8 cellular contexts compared by ENCODE assay signal in the genomic region with DNA sequence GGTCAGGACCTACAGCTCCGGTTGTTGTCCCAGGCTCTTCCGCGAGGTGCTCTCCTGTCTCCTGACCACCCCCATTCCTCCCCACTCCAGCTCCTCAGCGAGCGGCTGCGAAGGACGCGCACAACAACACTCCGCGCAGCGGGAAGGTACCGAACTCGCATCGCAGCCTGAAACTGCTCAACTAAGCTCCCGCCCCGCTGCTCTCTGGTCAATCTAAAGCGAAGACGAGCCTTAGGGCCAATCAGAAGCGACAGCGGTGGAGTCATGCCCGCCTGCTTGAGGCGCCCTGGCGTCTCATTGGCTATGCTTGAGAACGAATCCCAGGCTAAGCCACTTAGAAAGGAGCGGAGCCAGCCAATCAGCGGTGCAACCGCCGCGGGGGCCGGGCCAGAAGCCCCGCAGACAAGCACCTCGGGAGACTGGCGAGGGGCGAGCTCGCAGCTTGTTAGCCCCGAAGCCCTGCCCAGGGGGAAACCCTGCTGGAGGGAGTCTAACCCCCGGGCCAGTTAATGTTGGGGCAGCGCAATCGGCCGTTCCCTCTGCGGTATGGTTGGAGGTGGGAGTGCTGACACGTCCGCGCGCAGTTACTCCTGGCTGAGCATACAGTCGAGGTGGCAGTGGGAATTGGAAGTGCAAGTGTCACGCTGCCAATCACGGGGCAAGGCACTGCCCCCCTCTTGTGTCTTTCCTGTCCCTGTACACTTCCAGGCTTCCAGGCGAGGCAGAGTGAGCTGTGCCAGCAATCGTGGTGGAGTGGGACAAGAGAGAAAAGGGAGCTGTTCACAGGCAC. TPM values are rescaled to one million over a fixed set of nuclear protein-coding genes. Genes with fewer than 3 reads are reported as not detected.
A peak's percentile ranks its signal among the peaks of the same experiment; 100 is the strongest.
DNase-seq lines count a peak whose midpoint lies in the region; ATAC-seq and TF ChIP-seq lines count a peak whose summit lies in the region.

No MANE protein-coding gene starts in this region.

- H3K4me3 ChIP-seq in GM12865 (ENCODE audit: low read depth, low read length) (peak overlapping the region; percentile 77), adrenal gland (peak overlapping the region in 2 of 4 donors; percentile 24 to 64), left ventricle myocardium inferior (peak overlapping the region; percentile 72), urinary bladder (ENCODE audit: low read depth, low read length) (peak overlapping the region; percentile 44)

- H3K4me1 ChIP-seq in adrenal gland (replicated peaks in 1 of 2) (peaks cover 0 to 9% of the 10 kb centered on the region in 2 donors), left ventricle myocardium inferior (peaks cover 16% of the 10 kb centered on the region), urinary bladder (ENCODE audit: insufficient read depth) (no peaks in the 10 kb centered on the region)

- 0 to 2% (median 1%) methylated on average over 26 to 50 of the region's 50 CpGs for WGBS in adrenal gland, 4 donors
- WGBS in urinary bladder: under 1% methylated on average over 50 of the region's 50 CpGs

- peaks cover 14% of the 10 kb centered on the region for H3K27me3 Mint-ChIP-seq in progenitor cell of endocrine pancreas

- TF ChIP-seq CTCF in GM12865 (IDR thresholded peaks at IDR 0.05; ENCODE audit: insufficient read depth, low read depth, low read length, missing control alignments) (no peak), adrenal gland (IDR thresholded peaks at IDR 0.05) (no peak), left ventricle myocardium inferior (IDR thresholded peaks at IDR 0.05; ENCODE audit: borderline replicate concordance) (no peak), progenitor cell of endocrine pancreas (IDR thresholded peaks at IDR 0.05; ENCODE audit: unreplicated experiment) (no peak)

- DNase-seq in GM12865 (ENCODE audit: low read depth): peak; percentile 100
- DNase-seq in NCI-H1417 (lab: John Stamatoyannopoulos, UW): peak; percentile 94 to 98 (median 98)
- peak; percentile 100 for DNase-seq in SW480 (ENCODE audit: low spot score)
- DNase-seq in adrenal gland: peak; percentile 91 to 98 (median 95)
- DNase-seq in left ventricle myocardium inferior: peak; percentile 95
- DNase-seq in progenitor cell of endocrine pancreas (ENCODE audit: low spot score, unreplicated experiment): peak; percentile 82

- H3K27me3 ChIP-seq in adrenal gland (no peaks in the 10 kb centered on the region), left ventricle myocardium inferior (ENCODE audit: low read depth) (peaks cover 25% of the 10 kb centered on the region)

- intact Hi-C loops in adrenal gland (cut with DNase I) (loop anchor here in 1 of 2 donors (10.0 kb wide), 1 partner anchor 112 kb away; a partner anchor contains a TSS), left ventricle myocardium inferior (cut with micrococcal nuclease) (no loop called here)

- peak overlapping the region; percentile 82 for H3K4me3 Mint-ChIP-seq in progenitor cell of endocrine pancreas (ENCODE audit: low read depth)

- H3K27ac ChIP-seq in adrenal gland (no peak overlapping the region), left ventricle myocardium inferior (replicated peaks) (peak overlapping the region; percentile 78), urinary bladder (ENCODE audit: low read depth) (no peak overlapping the region)

- no peaks in the 10 kb centered on the region for H3K9me3 Mint-ChIP-seq in progenitor cell of endocrine pancreas (ENCODE audit: low read depth)

- peaks cover 2% of the 10 kb centered on the region for H3K4me1 Mint-ChIP-seq in progenitor cell of endocrine pancreas (ENCODE audit: low read depth)

- no peaks in the 10 kb centered on the region for H3K36me3 ChIP-seq in adrenal gland (replicated peaks in 1 of 2)
- no peaks in the 10 kb centered on the region for H3K36me3 ChIP-seq in left ventricle myocardium inferior
- H3K36me3 ChIP-seq in urinary bladder (ENCODE audit: insufficient read depth): no peaks in the 10 kb centered on the region

- peak; percentile 98 for ATAC-seq in HG02759 (IDR thresholded peaks at IDR 0.05; ENCODE audit: unreplicated experiment)

- H3K9me3 ChIP-seq in adrenal gland (replicated peaks in 1 of 3) (no peaks in the 10 kb centered on the region), left ventricle myocardium inferior (replicated peaks) (no peaks in the 10 kb centered on the region)

- no peaks in the 10 kb centered on the region for H3K36me3 Mint-ChIP-seq in progenitor cell of endocrine pancreas (ENCODE audit: insufficient read depth)

- no peak for TF ChIP-seq POLR2A in adrenal gland (IDR thresholded peaks at IDR 0.05)

- H3K27ac Mint-ChIP-seq in progenitor cell of endocrine pancreas: peak overlapping the region; percentile 92

RNA-seq across cellular contexts. Expression of a gene that starts 1.9 kb away (rescaled TPM):
- total RNA-seq in adrenal gland (under 1 TPM in 1 of 8 donors, not detected in 7; 0.38 TPM), left ventricle myocardium inferior (not detected), progenitor cell of endocrine pancreas (not detected in 2 replicates), urinary bladder (not detected)
- polyA plus RNA-seq in adrenal gland (under 1 TPM in 2 of 3 donors, not detected in 1; 0.27 to 0.40 TPM), urinary bladder (0.09 TPM)

RNA-seq across cellular contexts. Expression of a gene that starts 15.4 kb away (rescaled TPM):
- total RNA-seq in adrenal gland (10 to 100 TPM; 18.1 to 41.8 (median 22.6) TPM), left ventricle myocardium inferior (12.8 TPM), progenitor cell of endocrine pancreas (65.0 and 70.2 TPM in 2 replicates), urinary bladder (7.1 TPM)
- polyA plus RNA-seq in adrenal gland (10 to 100 TPM; 10.1 to 97.3 (median 70.3) TPM), urinary bladder (25.9 TPM)

RNA-seq across cellular contexts. Expression of a gene that starts 36.1 kb away (rescaled TPM):
- not detected for total RNA-seq in adrenal gland
- 1 to 10 TPM in 1 of 3 donors, not detected in 2; 1.2 TPM for polyA plus RNA-seq in adrenal gland
- not detected for total RNA-seq in left ventricle myocardium inferior
- total RNA-seq in progenitor cell of endocrine pancreas: not detected in 2 replicates
- total RNA-seq in urinary bladder: 89.8 TPM
- polyA plus RNA-seq in urinary bladder: 81.8 TPM

RNA-seq across cellular contexts. Expression of a gene that starts 39.8 kb away (rescaled TPM):
- total RNA-seq in adrenal gland (10 to 100 TPM in 6 of 8 donors, 1 to 10 TPM in 2; 7.7 to 35.3 (median 14.7) TPM), left ventricle myocardium inferior (4.9 TPM), progenitor cell of endocrine pancreas (5.1 TPM in 2 replicates), urinary bladder (0.53 TPM)
- polyA plus RNA-seq in adrenal gland (10 to 100 TPM in 2 of 3 donors, 1 to 10 TPM in 1; 5.3 to 32.3 (median 21.5) TPM), urinary bladder (21.2 TPM)

RNA-seq across cellular contexts. Expression of a gene that starts 42.8 kb away (rescaled TPM):
- total RNA-seq in adrenal gland (10 to 100 TPM; 14.8 to 55.0 (median 31.0) TPM), left ventricle myocardium inferior (24.9 TPM), progenitor cell of endocrine pancreas (35.5 and 37.4 TPM in 2 replicates), urinary bladder (9.6 TPM)
- polyA plus RNA-seq in adrenal gland (100 to 1,000 TPM in 2 of 3 donors, 10 to 100 TPM in 1; 30.3 to 255 (median 104) TPM), urinary bladder (25.3 TPM)

Comparison
In these comparisons a context has a peak if more than half of its experiments do, and no peak if none do; other contexts are left out.
1. RNA of a gene that starts 36.1 kb away (total RNA-seq): 89.8 TPM in urinary bladder (single experiment); not detected in adrenal gland, not detected in left ventricle myocardium inferior (single experiment) and not detected in progenitor cell of endocrine pancreas; every median in the first group is over 10 times any median in the second.
2. Peak in every context shown above with its lines, with median percentiles within 50 percentile points of each other: DNase-seq.